In the genomic region with DNA sequence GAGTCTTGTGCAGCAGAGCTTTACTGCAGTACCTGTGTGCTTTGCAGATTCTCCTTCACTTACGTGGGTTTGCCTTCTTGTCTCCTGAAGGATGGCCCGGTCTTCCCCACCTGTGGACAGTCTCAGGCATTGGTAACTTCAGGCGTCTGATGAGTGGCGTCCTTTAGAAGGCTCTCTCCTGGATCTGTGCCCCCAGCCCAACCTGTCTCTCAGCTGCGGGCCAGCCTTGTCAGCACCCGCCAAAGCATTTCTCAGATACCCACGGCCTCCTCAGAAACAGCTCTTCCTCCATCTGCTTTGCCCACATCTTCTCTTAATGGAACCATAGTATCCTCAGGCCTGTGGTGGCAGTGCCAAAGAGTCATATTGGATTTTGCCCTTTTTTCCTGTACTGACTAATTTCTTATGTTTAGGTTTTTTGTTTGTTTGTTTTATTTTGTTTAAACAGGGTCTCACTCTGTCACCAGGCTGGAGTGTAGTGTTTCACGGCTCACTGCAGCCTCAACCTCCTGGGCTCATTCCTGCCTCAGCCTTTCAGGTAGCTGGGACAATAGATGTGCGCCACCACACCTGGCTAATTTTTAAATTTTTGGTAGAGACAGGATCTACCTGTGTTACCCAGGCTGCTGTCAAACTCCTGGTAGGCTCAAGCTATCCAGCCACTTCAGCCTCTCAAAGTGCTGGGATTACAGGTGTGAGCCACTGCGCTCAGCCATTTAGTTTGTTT, we compare ENCODE assay signal across 12 cellular contexts.
"Had no signal": no experiment of that assay in that cellular context is flagged by ENCODE, and none has a peak within 500 bp of the region (broad histone marks: within the 10 kb centered on the region; RNA-seq: fewer than 3 reads in every experiment).

No MANE protein-coding gene starts in this region.

- H3K4me3 ChIP-seq: heart right ventricle, left lung had no signal

- H3K27me3 ChIP-seq: foreskin keratinocyte, heart right ventricle, left lung had no signal

- H3K27ac ChIP-seq: foreskin keratinocyte, heart right ventricle, left lung had no signal

- DNase-seq: activated CD4-positive, alpha-beta T cell treated with anti-CD3 and anti-CD28 coated beads for 48 hours; activated CD8-positive, alpha-beta memory T cell treated with anti-CD3 and anti-CD28 coated beads for 24 hours; amniotic stem cell; foreskin keratinocyte; heart right ventricle; left lung; stimulated activated CD4-positive, alpha-beta T cell treated with anti-CD3 and anti-CD28 coated beads, Interleukin-12 subunit alpha, Interleukin-12 subunit beta, amount 100 ng/mL, for 4 hours; stimulated activated naive CD4-positive, alpha-beta T cell treated with Interleukin-2 at 50 U/mL for 16 hours; T-helper 1 cell had no signal

- H3K4me3 Mint-ChIP-seq: activated naive CD4-positive, alpha-beta T cell treated with anti-CD3 and anti-CD28 coated beads, Interleukin-2, amount 50 U/mL, for 24 hours; brain; memory B cell had no signal

- ATAC-seq: foreskin keratinocyte, left lung had no signal

- H3K36me3 ChIP-seq: heart right ventricle, left lung had no signal

- H3K27ac Mint-ChIP-seq: activated naive CD4-positive, alpha-beta T cell treated with anti-CD3 and anti-CD28 coated beads, Interleukin-2, amount 50 U/mL, for 24 hours had no signal

- H3K9me3 ChIP-seq: heart right ventricle, left lung had no signal

- H3K4me1 ChIP-seq: foreskin keratinocyte had no signal

- H3K9me3 Mint-ChIP-seq: activated naive CD4-positive, alpha-beta T cell treated with anti-CD3 and anti-CD28 coated beads, Interleukin-2, amount 50 U/mL, for 24 hours; memory B cell had no signal

- H3K27me3 Mint-ChIP-seq: activated naive CD4-positive, alpha-beta T cell treated with anti-CD3 and anti-CD28 coated beads, Interleukin-2, amount 50 U/mL, for 24 hours; memory B cell had no signal
